11 cellular contexts compared by ENCODE assay signal in the genomic region with DNA sequence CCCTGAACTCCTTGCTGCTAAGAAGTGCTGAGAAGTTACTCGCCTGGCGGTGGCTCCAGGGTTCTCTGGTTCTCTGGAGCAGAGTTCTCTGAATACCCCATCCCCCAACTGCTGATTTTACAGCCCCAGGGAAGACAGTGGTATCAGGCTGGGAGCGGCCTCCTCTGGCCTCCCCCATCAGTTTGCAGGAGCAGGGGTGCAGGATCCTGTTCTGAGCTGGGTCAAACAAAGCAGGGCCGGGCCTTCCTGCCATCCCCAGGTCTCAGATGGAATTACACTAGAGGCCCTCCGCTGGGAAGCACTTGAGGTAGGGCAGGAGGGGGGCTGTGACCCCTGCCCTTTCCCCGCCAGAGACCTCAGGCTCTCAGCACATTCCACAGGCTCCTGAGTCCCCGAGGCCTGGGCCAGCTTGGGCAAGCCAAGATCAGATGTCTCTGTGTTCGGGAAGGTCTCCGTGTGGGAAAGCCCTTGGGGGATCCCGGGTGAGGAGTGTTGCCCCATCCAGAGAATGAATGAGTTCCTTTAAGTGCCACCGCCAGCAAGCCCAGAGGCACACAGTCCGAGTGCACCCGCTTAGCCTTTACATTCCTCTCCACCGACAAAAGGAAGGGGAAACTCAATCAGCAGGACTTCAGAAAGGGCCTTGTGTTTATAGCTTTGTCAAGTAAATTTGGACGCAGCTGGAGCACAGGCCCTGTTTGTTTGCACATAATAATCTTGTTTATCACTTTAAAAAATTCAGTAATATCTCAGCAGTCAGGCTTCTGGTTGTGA.
DNase-seq lines count a peak whose midpoint lies in the region; ATAC-seq and TF ChIP-seq lines count a peak whose summit lies in the region.
"Had no signal": no experiment of that assay in that cellular context is flagged by ENCODE, and none has a peak within 500 bp of the region (broad histone marks: within the 10 kb centered on the region; RNA-seq: fewer than 3 reads in every experiment).

No MANE protein-coding gene starts in this region.

- no peaks in the 10 kb centered on the region for H4K20me1 ChIP-seq in GM23338 (replicated peaks; ENCODE audit: insufficient read depth)

- H3K27me3 ChIP-seq in GM23338 (ENCODE audit: insufficient read depth): no peaks in the 10 kb centered on the region

- H3K4me1 ChIP-seq in GM23338 (ENCODE audit: insufficient read depth): peaks cover 30% of the 10 kb centered on the region

- intact Hi-C loops in left ventricle myocardium superior (cut with micrococcal nuclease): no loop called here

- peaks cover 36% of the 10 kb centered on the region for H3K9me3 Mint-ChIP-seq in GM23338
- H3K9me3 Mint-ChIP-seq: dendritic cell treated with granulocyte-macrophage colony-stimulating factor and Interleukin-4, amounts not matched to agents 40 ng/mL and 50 ng/mL, for 4 days; naive thymus-derived CD8-positive, alpha-beta T cell had no signal

- H3K36me3 ChIP-seq in GM23338 (ENCODE audit: insufficient read depth): peaks cover 15% of the 10 kb centered on the region

- no peak overlapping the region for H2AFZ ChIP-seq in GM23338

- H3K79me2 ChIP-seq in GM23338 (replicated peaks; ENCODE audit: insufficient read depth): no peaks in the 10 kb centered on the region

- H3K4me3 Mint-ChIP-seq in GM23338: peak overlapping the region; percentile 52
- H3K4me3 Mint-ChIP-seq: dendritic cell treated with granulocyte-macrophage colony-stimulating factor and Interleukin-4, amounts not matched to agents 40 ng/mL and 50 ng/mL, for 4 days; naive thymus-derived CD8-positive, alpha-beta T cell had no signal

- peak overlapping the region; percentile 69 for H3K4me2 ChIP-seq in GM23338

- TF ChIP-seq CTCF in GM23338 (conservative IDR thresholded peaks at IDR 0.05; ENCODE audit: low read depth in 2 of 2): peak; percentile 48 to 52

- H3K27me3 Mint-ChIP-seq in GM23338 (ENCODE audit: insufficient read depth, low read depth, poor library complexity): peaks cover 34% of the 10 kb centered on the region
- H3K27me3 Mint-ChIP-seq: dendritic cell treated with granulocyte-macrophage colony-stimulating factor and Interleukin-4, amounts not matched to agents 40 ng/mL and 50 ng/mL, for 4 days had no signal

- H3F3A ChIP-seq in GM23338 (replicated peaks; ENCODE audit: low read depth): peaks cover 22% of the 10 kb centered on the region

- peak; percentile 96 for DNase-seq in GM23338 (ENCODE audit: low spot score)
- DNase-seq in amniotic epithelial cell (ENCODE audit: low read depth): peak; percentile 66
- no peak for DNase-seq in left ventricle myocardium superior
- DNase-seq in retina: peak; percentile 75
- no peak for DNase-seq in SW 1271 (lab: John Stamatoyannopoulos, UW)
- DNase-seq in DMS53 (lab: John Stamatoyannopoulos, UW): no peak
- DNase-seq: activated CD4-positive, alpha-beta T cell treated with anti-CD3 and anti-CD28 coated beads for 4 hours; naive thymus-derived CD8-positive, alpha-beta T cell had no signal

- peak overlapping the region; percentile 97 for H3K27ac ChIP-seq in GM23338 (ENCODE audit: low read depth)

- peak overlapping the region; percentile 98 for H3K27ac Mint-ChIP-seq in GM23338
- H3K27ac Mint-ChIP-seq: naive thymus-derived CD8-positive, alpha-beta T cell had no signal

- peaks cover 35% of the 10 kb centered on the region for H3K36me3 Mint-ChIP-seq in GM23338 (ENCODE audit: low read depth)
- H3K36me3 Mint-ChIP-seq: naive thymus-derived CD8-positive, alpha-beta T cell had no signal

- peaks cover 51% of the 10 kb centered on the region for H3K4me1 Mint-ChIP-seq in GM23338

- H3K4me3 ChIP-seq in GM23338: peak overlapping the region; percentile 15; the same call in 1 of the 2 replicates

- no peaks in the 10 kb centered on the region; the same call in 1 of the 2 replicates for H3K9me2 ChIP-seq in GM23338 (ENCODE audit: insufficient read depth)

- ATAC-seq in GM23338: peak; percentile 86
- ATAC-seq in left ventricle myocardium superior: peak; percentile 8
- ATAC-seq in HG03460 (IDR thresholded peaks at IDR 0.05; ENCODE audit: unreplicated experiment): no peak
- no peak for ATAC-seq in HG03520 (IDR thresholded peaks at IDR 0.05; ENCODE audit: unreplicated experiment)
- ATAC-seq: naive thymus-derived CD8-positive, alpha-beta T cell had no signal

TF ChIP-seq in GM23338, 12 proteins besides CTCF, POLR2A, EP300 and RAD21:
- no peak for TF ChIP-seq ZNF331 (CRISPR knock-in tag; IDR thresholded peaks at IDR 0.05; ENCODE audit: low read depth)
- TF ChIP-seq, protein P1, sequence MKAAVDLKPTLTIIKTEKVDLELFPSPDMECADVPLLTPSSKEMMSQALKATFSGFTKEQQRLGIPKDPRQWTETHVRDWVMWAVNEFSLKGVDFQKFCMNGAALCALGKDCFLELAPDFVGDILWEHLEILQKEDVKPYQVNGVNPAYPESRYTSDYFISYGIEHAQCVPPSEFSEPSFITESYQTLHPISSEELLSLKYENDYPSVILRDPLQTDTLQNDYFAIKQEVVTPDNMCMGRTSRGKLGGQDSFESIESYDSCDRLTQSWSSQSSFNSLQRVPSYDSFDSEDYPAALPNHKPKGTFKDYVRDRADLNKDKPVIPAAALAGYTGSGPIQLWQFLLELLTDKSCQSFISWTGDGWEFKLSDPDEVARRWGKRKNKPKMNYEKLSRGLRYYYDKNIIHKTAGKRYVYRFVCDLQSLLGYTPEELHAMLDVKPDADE (IDR thresholded peaks at IDR 0.05): peak; percentile 57; the same call in 1 of the 2 replicates
- peak; percentile 45; the same call in 1 of the 2 replicates for TF ChIP-seq ZNF114 (CRISPR knock-in tag; IDR thresholded peaks at IDR 0.05)
- TF ChIP-seq, protein P2, sequence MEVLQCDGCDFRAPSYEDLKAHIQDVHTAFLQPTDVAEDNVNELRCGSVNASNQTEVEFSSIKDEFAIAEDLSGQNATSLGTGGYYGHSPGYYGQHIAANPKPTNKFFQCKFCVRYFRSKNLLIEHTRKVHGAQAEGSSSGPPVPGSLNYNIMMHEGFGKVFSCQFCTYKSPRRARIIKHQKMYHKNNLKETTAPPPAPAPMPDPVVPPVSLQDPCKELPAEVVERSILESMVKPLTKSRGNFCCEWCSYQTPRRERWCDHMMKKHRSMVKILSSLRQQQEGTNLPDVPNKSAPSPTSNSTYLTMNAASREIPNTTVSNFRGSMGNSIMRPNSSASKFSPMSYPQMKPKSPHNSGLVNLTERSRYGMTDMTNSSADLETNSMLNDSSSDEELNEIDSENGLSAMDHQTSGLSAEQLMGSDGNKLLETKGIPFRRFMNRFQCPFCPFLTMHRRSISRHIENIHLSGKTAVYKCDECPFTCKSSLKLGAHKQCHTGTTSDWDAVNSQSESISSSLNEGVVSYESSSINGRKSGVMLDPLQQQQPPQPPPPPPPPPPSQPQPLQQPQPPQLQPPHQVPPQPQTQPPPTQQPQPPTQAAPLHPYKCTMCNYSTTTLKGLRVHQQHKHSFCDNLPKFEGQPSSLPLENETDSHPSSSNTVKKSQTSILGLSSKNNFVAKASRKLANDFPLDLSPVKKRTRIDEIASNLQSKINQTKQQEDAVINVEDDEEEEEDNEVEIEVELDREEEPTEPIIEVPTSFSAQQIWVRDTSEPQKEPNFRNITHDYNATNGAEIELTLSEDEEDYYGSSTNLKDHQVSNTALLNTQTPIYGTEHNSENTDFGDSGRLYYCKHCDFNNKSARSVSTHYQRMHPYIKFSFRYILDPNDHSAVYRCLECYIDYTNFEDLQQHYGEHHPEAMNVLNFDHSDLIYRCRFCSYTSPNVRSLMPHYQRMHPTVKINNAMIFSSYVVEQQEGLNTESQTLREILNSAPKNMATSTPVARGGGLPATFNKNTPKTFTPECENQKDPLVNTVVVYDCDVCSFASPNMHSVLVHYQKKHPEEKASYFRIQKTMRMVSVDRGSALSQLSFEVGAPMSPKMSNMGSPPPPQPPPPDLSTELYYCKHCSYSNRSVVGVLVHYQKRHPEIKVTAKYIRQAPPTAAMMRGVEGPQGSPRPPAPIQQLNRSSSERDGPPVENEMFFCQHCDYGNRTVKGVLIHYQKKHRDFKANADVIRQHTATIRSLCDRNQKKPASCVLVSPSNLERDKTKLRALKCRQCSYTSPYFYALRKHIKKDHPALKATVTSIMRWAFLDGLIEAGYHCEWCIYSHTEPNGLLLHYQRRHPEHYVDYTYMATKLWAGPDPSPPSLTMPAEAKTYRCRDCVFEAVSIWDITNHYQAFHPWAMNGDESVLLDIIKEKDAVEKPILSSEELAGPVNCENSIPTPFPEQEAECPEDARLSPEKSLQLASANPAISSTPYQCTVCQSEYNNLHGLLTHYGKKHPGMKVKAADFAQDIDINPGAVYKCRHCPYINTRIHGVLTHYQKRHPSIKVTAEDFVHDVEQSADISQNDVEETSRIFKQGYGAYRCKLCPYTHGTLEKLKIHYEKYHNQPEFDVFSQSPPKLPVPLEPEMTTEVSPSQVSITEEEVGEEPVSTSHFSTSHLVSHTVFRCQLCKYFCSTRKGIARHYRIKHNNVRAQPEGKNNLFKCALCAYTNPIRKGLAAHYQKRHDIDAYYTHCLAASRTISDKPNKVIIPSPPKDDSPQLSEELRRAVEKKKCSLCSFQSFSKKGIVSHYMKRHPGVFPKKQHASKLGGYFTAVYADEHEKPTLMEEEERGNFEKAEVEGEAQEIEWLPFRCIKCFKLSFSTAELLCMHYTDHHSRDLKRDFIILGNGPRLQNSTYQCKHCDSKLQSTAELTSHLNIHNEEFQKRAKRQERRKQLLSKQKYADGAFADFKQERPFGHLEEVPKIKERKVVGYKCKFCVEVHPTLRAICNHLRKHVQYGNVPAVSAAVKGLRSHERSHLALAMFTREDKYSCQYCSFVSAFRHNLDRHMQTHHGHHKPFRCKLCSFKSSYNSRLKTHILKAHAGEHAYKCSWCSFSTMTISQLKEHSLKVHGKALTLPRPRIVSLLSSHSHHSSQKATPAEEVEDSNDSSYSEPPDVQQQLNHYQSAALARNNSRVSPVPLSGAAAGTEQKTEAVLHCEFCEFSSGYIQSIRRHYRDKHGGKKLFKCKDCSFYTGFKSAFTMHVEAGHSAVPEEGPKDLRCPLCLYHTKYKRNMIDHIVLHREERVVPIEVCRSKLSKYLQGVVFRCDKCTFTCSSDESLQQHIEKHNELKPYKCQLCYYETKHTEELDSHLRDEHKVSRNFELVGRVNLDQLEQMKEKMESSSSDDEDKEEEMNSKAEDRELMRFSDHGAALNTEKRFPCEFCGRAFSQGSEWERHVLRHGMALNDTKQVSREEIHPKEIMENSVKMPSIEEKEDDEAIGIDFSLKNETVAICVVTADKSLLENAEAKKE (CRISPR knock-in tag; IDR thresholded peaks at IDR 0.05): no peak
- TF ChIP-seq STAT1 (IDR thresholded peaks at IDR 0.05; ENCODE audit: unreplicated experiment): no peak
- peak; percentile 28; the same call in 1 of the 2 replicates for TF ChIP-seq CREB1 (CRISPR knock-in tag; IDR thresholded peaks at IDR 0.05; ENCODE audit: low read depth)
- TF ChIP-seq NANOG (IDR thresholded peaks at IDR 0.05; ENCODE audit: borderline replicate concordance): peak; percentile 54; the same call in 1 of the 2 replicates
- no peak for TF ChIP-seq JUNB (IDR thresholded peaks at IDR 0.05; ENCODE audit: unreplicated experiment)

Comparison
In these comparisons a context has a peak if more than half of its experiments do, and no peak if none do; other contexts are left out.
1. ATAC-seq: peak in GM23338 (single experiment) and left ventricle myocardium superior (single experiment); none in HG03460 (single experiment) and HG03520 (single experiment).
2. DNase-seq: peak in GM23338 (single experiment), amniotic epithelial cell (single experiment) and retina (single experiment); none in left ventricle myocardium superior (single experiment), SW 1271 (0 of 2) and DMS53 (single experiment).